Comparison of ENCODE assay signal across 17 cellular contexts in genomic region chr2:10963155-10963554, GRCh38. TPM values are rescaled to one million over a fixed set of nuclear protein-coding genes. Genes with fewer than 3 reads are reported as not detected.
DNase-seq lines count a peak whose midpoint lies in the region; ATAC-seq, FAIRE-seq and TF ChIP-seq lines count a peak whose summit lies in the region.
"Had no signal": no experiment of that assay in that cellular context is flagged by ENCODE, and none has a peak within 500 bp of the region (broad histone marks: within the 10 kb centered on the region; RNA-seq: fewer than 3 reads in every experiment).

No MANE protein-coding gene starts in this region.

- H3K36me3 Mint-ChIP-seq in MCF 10A (ENCODE audit: insufficient read depth, unreplicated experiment), result no peaks in the 10 kb centered on the region
- H3K36me3 Mint-ChIP-seq: activated naive CD4-positive, alpha-beta T cell treated with anti-CD3 and anti-CD28 coated beads, Interleukin-2, amount 50 U/mL, for 72 hours had no signal

- WGBS in mammary epithelial cell (ENCODE audit: low coverage, missing lambda C conversion rate), result 13% methylated on average over 8 of the region's 8 CpGs

- intact Hi-C loops in mammary epithelial cell (cut with micrococcal nuclease) (no loop called here), MCF 10A (cut with micrococcal nuclease) (no loop called here)

- no peak overlapping the region for H3K4me2 ChIP-seq in mammary epithelial cell (ENCODE audit: insufficient read depth, low read depth, low read length)
- peak overlapping the region; percentile 21 for H3K4me2 ChIP-seq in fibroblast of lung (ENCODE audit: extremely low read depth, insufficient read depth, low read length)

- H3K9me3 Mint-ChIP-seq in MCF 10A (ENCODE audit: unreplicated experiment), result no peaks in the 10 kb centered on the region
- H3K9me3 Mint-ChIP-seq: activated CD4-positive, alpha-beta T cell treated with anti-CD3 and anti-CD28 coated beads, Interleukin-2, amount 10 ng/mL, durations not matched to agents 24 days and 14 days; activated naive CD4-positive, alpha-beta T cell treated with anti-CD3 and anti-CD28 coated beads, Interleukin-2, amount 50 U/mL, for 72 hours had no signal

- H2AFZ ChIP-seq in mammary epithelial cell (ENCODE audit: low read depth, low read length), result no peak overlapping the region
- H2AFZ ChIP-seq in fibroblast of lung (ENCODE audit: low read length), result peak overlapping the region; percentile 14

- FAIRE-seq in GM12892 (lab: Jason Lieb, UNC), result no peak
- FAIRE-seq: bronchial epithelial cell had no signal

- no peak overlapping the region for H3K27ac ChIP-seq in mammary epithelial cell (ENCODE audit: insufficient read depth, low read depth, low read length)
- H3K27ac ChIP-seq in fibroblast of lung (ENCODE audit: insufficient read depth, low read length), result peak overlapping the region; percentile 46
- H3K27ac ChIP-seq: right lobe of liver, SJCRH30 had no signal

- H3K27ac Mint-ChIP-seq in MCF 10A (ENCODE audit: low read depth, unreplicated experiment), result no peak overlapping the region
- H3K27ac Mint-ChIP-seq: activated CD4-positive, alpha-beta T cell treated with anti-CD3 and anti-CD28 coated beads, Interleukin-2, amount 10 ng/mL, durations not matched to agents 24 days and 14 days; activated naive CD4-positive, alpha-beta T cell treated with anti-CD3 and anti-CD28 coated beads, Interleukin-2, amount 50 U/mL, for 72 hours had no signal

- no peak overlapping the region for H3K4me3 Mint-ChIP-seq in MCF 10A (ENCODE audit: unreplicated experiment)
- H3K4me3 Mint-ChIP-seq: activated CD4-positive, alpha-beta T cell treated with anti-CD3 and anti-CD28 coated beads, Interleukin-2, amount 10 ng/mL, durations not matched to agents 24 days and 14 days had no signal

- H3K4me1 ChIP-seq in mammary epithelial cell (ENCODE audit: insufficient read depth, low read length) (peaks cover 7% of the 10 kb centered on the region), fibroblast of lung (ENCODE audit: control insufficient read depth, extremely low read depth, insufficient read depth, low read length) (peaks cover 17% of the 10 kb centered on the region)
- H3K4me1 ChIP-seq: HAP-1, right lobe of liver, SJCRH30 had no signal

- H3K9ac ChIP-seq in mammary epithelial cell (ENCODE audit: insufficient read depth, low read length) (no peak overlapping the region), fibroblast of lung (ENCODE audit: insufficient read depth, low read length) (no peak overlapping the region)

- H3K36me3 ChIP-seq in mammary epithelial cell (ENCODE audit: insufficient read depth, low read length) (no peaks in the 10 kb centered on the region), fibroblast of lung (ENCODE audit: control insufficient read depth, insufficient read depth, low read length) (no peaks in the 10 kb centered on the region)
- H3K36me3 ChIP-seq: HAP-1, right lobe of liver, SJCRH30 had no signal

- H3K9me3 ChIP-seq in mammary epithelial cell (replicated peaks; ENCODE audit: insufficient read depth, low read length) (no peaks in the 10 kb centered on the region), fibroblast of lung (ENCODE audit: control insufficient read depth, insufficient read depth, low read depth, low read length) (no peaks in the 10 kb centered on the region)
- H3K9me3 ChIP-seq: HAP-1, mucosa of descending colon, right lobe of liver, SJCRH30 had no signal

- H3K4me1 Mint-ChIP-seq in MCF 10A (ENCODE audit: insufficient read depth, unreplicated experiment), result peaks cover 9% of the 10 kb centered on the region
- H3K4me1 Mint-ChIP-seq: activated CD4-positive, alpha-beta T cell treated with anti-CD3 and anti-CD28 coated beads, Interleukin-2, amount 10 ng/mL, durations not matched to agents 24 days and 14 days had no signal

- no TSS peak for BruUV-seq in mammary epithelial cell (replicated peaks; lab: Mats Ljungman, UMichigan)
- no TSS peak for BruUV-seq in MCF 10A (replicated peaks; lab: Mats Ljungman, UMichigan)

- no peak for ATAC-seq in HG02973 (IDR thresholded peaks at IDR 0.05; ENCODE audit: unreplicated experiment)
- ATAC-seq: activated naive CD4-positive, alpha-beta T cell treated with anti-CD3 and anti-CD28 coated beads, Interleukin-2, amount 50 U/mL, for 72 hours; mucosa of descending colon; right lobe of liver had no signal

- H3K79me2 ChIP-seq in mammary epithelial cell (ENCODE audit: insufficient read depth, low read length), result no peaks in the 10 kb centered on the region
- H3K79me2 ChIP-seq in fibroblast of lung (ENCODE audit: control insufficient read depth, insufficient read depth, low read length), result no peaks in the 10 kb centered on the region

- H4K20me1 ChIP-seq in mammary epithelial cell (ENCODE audit: insufficient read depth, low read length) (no peaks in the 10 kb centered on the region), fibroblast of lung (ENCODE audit: control insufficient read depth, extremely low read depth, insufficient read depth, low read length) (no peaks in the 10 kb centered on the region)

- no peak overlapping the region for H3K4me3 ChIP-seq in mammary epithelial cell (replicated peaks in 1 of 3; ENCODE audit: insufficient read depth in 1 of 3, low read depth in 2 of 3, low read length in 3 of 3)
- H3K4me3 ChIP-seq in fibroblast of lung (replicated peaks in 1 of 4; ENCODE audit: control extremely low read depth in 1 of 4, insufficient read depth in 1 of 4, low read depth in 3 of 4, low read length in 4 of 4), result no peak overlapping the region
- H3K4me3 ChIP-seq: HAP-1, mucosa of descending colon, right lobe of liver, SJCRH30 had no signal

- CTCF ChIA-PET in mammary epithelial cell (lab: Charles Lee; ENCODE audit: low non-redundant PET) (no interaction called here), MCF 10A (lab: Yijun Ruan, JAX) (interaction anchor here (0.6 to 0.7 kb wide), 3 partner anchors 30 to 170 kb away, joined by 3 to 4 read pairs (median 3); a partner anchor contains a TSS)

- H3K27me3 ChIP-seq in mammary epithelial cell (ENCODE audit: insufficient read depth, low read length) (peaks cover 16% of the 10 kb centered on the region), fibroblast of lung (ENCODE audit: control insufficient read depth, insufficient read depth, low read length) (no peaks in the 10 kb centered on the region)
- H3K27me3 ChIP-seq: right lobe of liver had no signal

- dilution Hi-C loops in mammary epithelial cell (cut with HindIII; ENCODE audit: low sequenced_read_pairs), result no loop called here

- POLR2A ChIA-PET in MCF 10A (lab: Yijun Ruan, JAX), result interaction anchor here (0.6 kb wide), 1 partner anchor 1385 kb away, joined by 4 read pairs; no protein-coding TSS in a partner anchor

- peaks cover 71% of the 10 kb centered on the region for H3K27me3 Mint-ChIP-seq in MCF 10A (ENCODE audit: insufficient read depth, unreplicated experiment)

- DNase-seq in mammary epithelial cell (peak; percentile 41), MCF 10A (ENCODE audit: unreplicated experiment) (no peak), RPMI7951 (ENCODE audit: low read depth) (peak; percentile 54), fibroblast of lung (ENCODE audit: low read depth in 2 of 2) (peak; percentile 23 to 42), superior temporal gyrus (ENCODE audit: extremely low spot score) (peak; percentile 38), GM12892 (ENCODE audit: insufficient read length) (no peak), activated T-cell treated with anti-CD3 and anti-CD28 coated beads for 4 hours (no peak)
- DNase-seq: activated CD4-positive, alpha-beta T cell treated with anti-CD3 and anti-CD28 coated beads, Interleukin-2, amount 10 ng/mL, durations not matched to agents 24 days and 14 days; effector CD4-positive, alpha-beta T cell; kidney glomerular epithelial cell; right lobe of liver had no signal

- in situ Hi-C loops in mammary epithelial cell (cut with MboI; ENCODE audit: low sequenced_read_pairs in 2 of 2), result no loop called here

- no peak for TF ChIP-seq POLR2A in GM12892 (IDR thresholded peaks at IDR 0.05; ENCODE audit: low read depth, low read length)

- TF ChIP-seq CTCF in mammary epithelial cell (conservative IDR thresholded peaks at IDR 0.05 in 1 of 2, IDR thresholded peaks at IDR 0.05 in 1 of 2; ENCODE audit: extremely low read depth in 1 of 2, insufficient read depth in 1 of 2, low read depth in 1 of 2, low read length in 2 of 2) (no peak), MCF 10A (IDR thresholded peaks at IDR 0.05; ENCODE audit: unreplicated experiment) (no peak), fibroblast of lung (conservative IDR thresholded peaks at IDR 0.05 in 1 of 2, IDR thresholded peaks at IDR 0.05 in 1 of 2; ENCODE audit: low read depth in 1 of 2, low read length in 2 of 2) (no peak)

RNA-seq across cellular contexts. Expression of gene KCNF1, which starts 51.4 kb away (rescaled TPM):
- 1 to 10 TPM in 1 of 2 donors, under 1 TPM in 1; 0.54 to 2.5 TPM for total RNA-seq in mammary epithelial cell
- polyA plus RNA-seq in mammary epithelial cell, result 0.26 TPM
- polyA minus RNA-seq in mammary epithelial cell, result not detected
- not detected in 2 replicates for total RNA-seq in MCF 10A (2022)
- total RNA-seq in RPMI7951 (2014; rRNA removed; shearing (Covaris generic)), result 0.49 TPM in 1 of 2 replicates, not detected in the other
- 0.51 and 2.6 TPM in 2 replicates for total RNA-seq in fibroblast of lung
- 0.22 and 1.7 TPM in 2 replicates for polyA plus RNA-seq in fibroblast of lung
- 0.29 and 3.1 TPM in 2 replicates for polyA plus RNA-seq in fibroblast of lung (2012)
- polyA minus RNA-seq in fibroblast of lung (ENCODE audit: low replicate concordance), result 0.86 and 5.2 TPM in 2 replicates
- polyA plus RNA-seq in GM12892 (2012; ENCODE audit: missing spikeins), result not detected
- total RNA-seq: activated CD4-positive, alpha-beta T cell treated with anti-CD3 and anti-CD28 coated beads, Interleukin-2, amount 10 ng/mL, durations not matched to agents 24 days and 14 days; activated naive CD4-positive, alpha-beta T cell treated with anti-CD3 and anti-CD28 coated beads, Interleukin-2, amount 50 U/mL, for 72 hours; bronchial epithelial cell; right lobe of liver had no signal

Comparison
In these comparisons a context has a peak if more than half of its experiments do, and no peak if none do; other contexts are left out.
1. DNase-seq: peak in mammary epithelial cell (single experiment), RPMI7951 (single experiment), fibroblast of lung (2 of 2) and superior temporal gyrus (single experiment); none in MCF 10A (single experiment), GM12892 (single experiment) and activated T-cell treated with anti-CD3 and anti-CD28 coated beads for 4 hours (single experiment).